In the genomic region with DNA sequence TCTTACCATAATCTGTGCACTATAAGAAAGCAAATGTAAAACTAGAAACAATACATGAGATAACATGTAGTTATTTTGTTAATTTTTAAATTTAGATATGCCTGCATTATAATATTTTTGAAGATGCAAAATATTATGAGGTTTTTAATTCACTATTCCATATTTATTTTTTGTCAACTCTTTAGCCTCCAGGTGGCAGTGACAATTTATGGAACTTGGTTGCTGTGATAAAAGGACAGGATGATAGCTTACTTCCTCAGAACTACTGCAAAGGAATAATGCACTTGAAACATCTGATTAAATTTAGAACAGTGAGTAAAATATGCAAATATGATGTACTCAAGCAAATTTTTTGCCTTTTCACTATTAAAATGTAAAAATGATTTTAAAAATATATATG, we compare ENCODE assay signal across 8 cellular contexts. TPM values are rescaled to one million over a fixed set of nuclear protein-coding genes. Genes with fewer than 3 reads are reported as not detected.
DNase-seq lines count a peak whose midpoint lies in the region; ATAC-seq and TF ChIP-seq lines count a peak whose summit lies in the region.

No MANE protein-coding gene starts in this region.

- DNase-seq in COLO829 (ENCODE audit: low spot score) (peak; percentile 13), H4 (ENCODE audit: low spot score) (peak; percentile 29), kidney glomerular epithelial cell (lab: John Stamatoyannopoulos, UW) (peak; percentile 15), NCI-H774 (lab: John Stamatoyannopoulos, UW) (no peak), ovary (no peak), GF-D8 (lab: John Stamatoyannopoulos, UW) (no peak)

- no peak overlapping the region for H3K27ac ChIP-seq in ovary

- no peak for TF ChIP-seq EP300 in ovary (IDR thresholded peaks at IDR 0.05)

- intact Hi-C loops in ovary (cut with DNase I): no loop called here

- H3K9me3 ChIP-seq in ovary: no peaks in the 10 kb centered on the region

- no peaks in the 10 kb centered on the region for H3K4me1 ChIP-seq in ovary (ENCODE audit: insufficient read depth)

- H3K27me3 ChIP-seq in ovary: no peaks in the 10 kb centered on the region

- no peaks in the 10 kb centered on the region for H3K36me3 ChIP-seq in ovary

- TF ChIP-seq POLR2A in ovary (IDR thresholded peaks at IDR 0.05): no peak

- no peak for TF ChIP-seq CTCF in ovary (IDR thresholded peaks at IDR 0.05)

- H3K4me3 ChIP-seq in ovary: no peak overlapping the region

- ATAC-seq in SK-N-SH treated with all-trans-retinoic acid at 6 μM for 48 hours (peak; percentile 86), HG03108 (IDR thresholded peaks at IDR 0.05; ENCODE audit: unreplicated experiment) (no peak)

TF ChIP-seq in SK-N-SH treated with all-trans-retinoic acid at 6 μM for 48 hours, 23 proteins besides CTCF, POLR2A, EP300 and RAD21:
- no peak for TF ChIP-seq ZFP30 (CRISPR knock-in tag; IDR thresholded peaks at IDR 0.05)
- no peak for TF ChIP-seq TOX (CRISPR knock-in tag; IDR thresholded peaks at IDR 0.05; ENCODE audit: borderline replicate concordance)
- no peak for TF ChIP-seq ZC3H10 (CRISPR knock-in tag; IDR thresholded peaks at IDR 0.05)
- no peak for TF ChIP-seq OSR1 (CRISPR knock-in tag; IDR thresholded peaks at IDR 0.05)
- no peak for TF ChIP-seq ZNF8 (CRISPR knock-in tag; IDR thresholded peaks at IDR 0.05)
- no peak for TF ChIP-seq ZNF70 (CRISPR knock-in tag; IDR thresholded peaks at IDR 0.05)
- TF ChIP-seq, protein P1, sequence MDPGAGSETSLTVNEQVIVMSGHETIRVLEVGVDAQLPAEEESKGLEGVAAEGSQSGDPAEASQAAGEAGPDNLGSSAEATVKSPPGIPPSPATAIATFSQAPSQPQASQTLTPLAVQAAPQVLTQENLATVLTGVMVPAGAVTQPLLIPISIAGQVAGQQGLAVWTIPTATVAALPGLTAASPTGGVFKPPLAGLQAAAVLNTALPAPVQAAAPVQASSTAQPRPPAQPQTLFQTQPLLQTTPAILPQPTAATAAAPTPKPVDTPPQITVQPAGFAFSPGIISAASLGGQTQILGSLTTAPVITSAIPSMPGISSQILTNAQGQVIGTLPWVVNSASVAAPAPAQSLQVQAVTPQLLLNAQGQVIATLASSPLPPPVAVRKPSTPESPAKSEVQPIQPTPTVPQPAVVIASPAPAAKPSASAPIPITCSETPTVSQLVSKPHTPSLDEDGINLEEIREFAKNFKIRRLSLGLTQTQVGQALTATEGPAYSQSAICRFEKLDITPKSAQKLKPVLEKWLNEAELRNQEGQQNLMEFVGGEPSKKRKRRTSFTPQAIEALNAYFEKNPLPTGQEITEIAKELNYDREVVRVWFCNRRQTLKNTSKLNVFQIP (CRISPR knock-in tag; IDR thresholded peaks at IDR 0.05; ENCODE audit: borderline replicate concordance, low read depth): no peak
- no peak for TF ChIP-seq SNAI2 (CRISPR knock-in tag; IDR thresholded peaks at IDR 0.05)
- TF ChIP-seq ISL1 (CRISPR knock-in tag; IDR thresholded peaks at IDR 0.05): no peak
- no peak for TF ChIP-seq ARNTL (CRISPR knock-in tag; IDR thresholded peaks at IDR 0.05; ENCODE audit: borderline replicate concordance, low read depth)
- TF ChIP-seq, protein P2, sequence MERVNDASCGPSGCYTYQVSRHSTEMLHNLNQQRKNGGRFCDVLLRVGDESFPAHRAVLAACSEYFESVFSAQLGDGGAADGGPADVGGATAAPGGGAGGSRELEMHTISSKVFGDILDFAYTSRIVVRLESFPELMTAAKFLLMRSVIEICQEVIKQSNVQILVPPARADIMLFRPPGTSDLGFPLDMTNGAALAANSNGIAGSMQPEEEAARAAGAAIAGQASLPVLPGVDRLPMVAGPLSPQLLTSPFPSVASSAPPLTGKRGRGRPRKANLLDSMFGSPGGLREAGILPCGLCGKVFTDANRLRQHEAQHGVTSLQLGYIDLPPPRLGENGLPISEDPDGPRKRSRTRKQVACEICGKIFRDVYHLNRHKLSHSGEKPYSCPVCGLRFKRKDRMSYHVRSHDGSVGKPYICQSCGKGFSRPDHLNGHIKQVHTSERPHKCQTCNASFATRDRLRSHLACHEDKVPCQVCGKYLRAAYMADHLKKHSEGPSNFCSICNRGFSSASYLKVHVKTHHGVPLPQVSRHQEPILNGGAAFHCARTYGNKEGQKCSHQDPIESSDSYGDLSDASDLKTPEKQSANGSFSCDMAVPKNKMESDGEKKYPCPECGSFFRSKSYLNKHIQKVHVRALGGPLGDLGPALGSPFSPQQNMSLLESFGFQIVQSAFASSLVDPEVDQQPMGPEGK (CRISPR knock-in tag; IDR thresholded peaks at IDR 0.05; ENCODE audit: borderline replicate concordance): no peak

RNA-seq across cellular contexts. Expression of a gene that starts 45.1 kb away (rescaled TPM):
- not detected in 2 replicates for total RNA-seq in H4 (2014; rRNA removed; shearing (Covaris generic))
- total RNA-seq in ovary: 1 to 10 TPM in 1 of 7 donors, under 1 TPM in 3, not detected in 3; 0.22 to 3.7 (median 0.26) TPM
- polyA plus RNA-seq in ovary: under 1 TPM; 0.06 to 0.22 TPM

Comparison
In these comparisons a context has a peak if more than half of its experiments do, and no peak if none do; other contexts are left out.
1. DNase-seq: peak in COLO829 (single experiment), H4 (single experiment) and kidney glomerular epithelial cell (single experiment); none in NCI-H774 (single experiment), ovary (0 of 5) and GF-D8 (single experiment).